In the genomic region with DNA sequence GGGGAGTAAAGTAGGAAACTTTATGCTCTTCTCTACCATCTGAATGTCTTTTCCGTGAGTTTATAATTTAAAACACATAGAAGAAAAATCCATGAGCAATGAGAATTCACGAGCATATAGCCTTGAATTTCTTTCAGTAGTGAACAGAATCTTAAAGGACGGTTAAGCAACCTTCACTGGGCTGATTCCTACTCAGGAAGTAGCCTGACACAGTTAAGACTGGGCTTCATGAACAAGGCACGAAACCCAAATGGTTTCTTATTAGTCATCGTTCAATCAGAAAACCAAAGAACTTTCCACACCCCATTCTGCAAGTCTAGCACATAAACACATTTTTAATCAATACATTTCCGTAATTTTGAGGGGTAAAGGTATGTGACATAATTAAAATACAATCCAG, we compare ENCODE assay signal across 11 cellular contexts.
DNase-seq lines count a peak whose midpoint lies in the region; ATAC-seq and TF ChIP-seq lines count a peak whose summit lies in the region.
"Had no signal": no experiment of that assay in that cellular context is flagged by ENCODE, and none has a peak within 500 bp of the region (broad histone marks: within the 10 kb centered on the region; RNA-seq: fewer than 3 reads in every experiment).

No MANE protein-coding gene starts in this region.

- intact Hi-C loops in CD4-positive, alpha-beta T cell (cut with DNase I, micrococcal nuclease), result no loop called here
- intact Hi-C loops in heart right ventricle (cut with DNase I), result no loop called here

- ATAC-seq in CD4-positive, alpha-beta T cell (ENCODE audit: poor library complexity), result peak; percentile 82
- ATAC-seq in GM19395 (IDR thresholded peaks at IDR 0.05; ENCODE audit: unreplicated experiment) (peak; percentile 61), HG03558 (IDR thresholded peaks at IDR 0.05; ENCODE audit: extremely low read depth, unreplicated experiment) (peak; percentile 54), HG02970 (IDR thresholded peaks at IDR 0.05; ENCODE audit: low FRiP score, unreplicated experiment) (no peak), heart right ventricle (no peak)

- POLR2A ChIA-PET in CD4-positive, alpha-beta T cell (lab: Charles Lee), result no interaction called here

- peaks cover 61% of the 10 kb centered on the region for H3K36me3 Mint-ChIP-seq in CD4-positive, alpha-beta T cell (ENCODE audit: low read depth)

- TF ChIP-seq CTCF in CD4-positive, alpha-beta T cell (IDR thresholded peaks at IDR 0.05), result no peak
- no peak for TF ChIP-seq CTCF in heart right ventricle (IDR thresholded peaks at IDR 0.05)

- H3K4me3 ChIP-seq in adipocyte (ENCODE audit: low read length), result peak overlapping the region; percentile 59
- no peak overlapping the region for H3K4me3 ChIP-seq in heart right ventricle
- H3K4me3 ChIP-seq: colonic mucosa, left ventricle myocardium inferior, SK-N-MC had no signal

- peak overlapping the region; percentile 6 for H3K9ac ChIP-seq in adipocyte (ENCODE audit: low read length)

- peaks cover 12% of the 10 kb centered on the region for H3K4me1 ChIP-seq in adipocyte (ENCODE audit: control insufficient read depth, insufficient read depth, low read length)
- H3K4me1 ChIP-seq in heart right ventricle, result peaks cover 0 to 38% (median 0%) of the 10 kb centered on the region in 9 donors
- H3K4me1 ChIP-seq: colonic mucosa had no signal

- H3K27me3 Mint-ChIP-seq in CD4-positive, alpha-beta T cell, result no peaks in the 10 kb centered on the region

- H3K36me3 ChIP-seq in adipocyte (ENCODE audit: control insufficient read depth, insufficient read depth, low read length, severe bottlenecking) (no peaks in the 10 kb centered on the region), heart right ventricle (no peaks in the 10 kb centered on the region)
- H3K36me3 ChIP-seq: colonic mucosa, left ventricle myocardium inferior had no signal

- WGBS in heart right ventricle, 2 donors, result 85 to 91% methylated on average over 6 of the region's 6 CpGs

- DNase-seq in CD4-positive, alpha-beta T cell, result no peak
- peak; percentile 13 for DNase-seq in adipocyte (ENCODE audit: low read depth)
- no peak for DNase-seq in effector CD4-positive, alpha-beta T cell
- DNase-seq in activated CD8-positive, alpha-beta memory T cell treated with anti-CD3 and anti-CD28 coated beads for 24 hours, result no peak
- no peak for DNase-seq in heart right ventricle
- DNase-seq: colonic mucosa, left ventricle myocardium inferior had no signal

- CTCF ChIA-PET in CD4-positive, alpha-beta T cell (lab: Charles Lee), result interaction anchor here (1.0 kb wide), 1 partner anchor 16 kb away, joined by 3 read pairs; no protein-coding TSS in a partner anchor

- peaks cover under 1% of the 10 kb centered on the region for H3K9me3 Mint-ChIP-seq in CD4-positive, alpha-beta T cell

- H3K27me3 ChIP-seq in CD4-positive, alpha-beta T cell (ENCODE audit: control insufficient read depth, insufficient read depth, low read length), result no peaks in the 10 kb centered on the region
- H3K27me3 ChIP-seq in adipocyte (replicated peaks; ENCODE audit: control insufficient read depth, insufficient read depth, low read length) (no peaks in the 10 kb centered on the region), heart right ventricle (peaks cover 0 to 5% (median 0%) of the 10 kb centered on the region in 7 donors)
- H3K27me3 ChIP-seq: colonic mucosa had no signal

- H3K27ac Mint-ChIP-seq in CD4-positive, alpha-beta T cell, result peak overlapping the region; percentile 82

- no peak overlapping the region for H3K27ac ChIP-seq in CD4-positive, alpha-beta T cell (ENCODE audit: low read depth, low read length)
- H3K27ac ChIP-seq in heart right ventricle, result no peak overlapping the region
- H3K27ac ChIP-seq: colonic mucosa, left ventricle myocardium inferior, SK-N-MC had no signal

- peaks cover 75% of the 10 kb centered on the region for H3K4me1 Mint-ChIP-seq in CD4-positive, alpha-beta T cell (ENCODE audit: low read depth)

- no peaks in the 10 kb centered on the region for H3K9me3 ChIP-seq in CD4-positive, alpha-beta T cell (ENCODE audit: control insufficient read depth, low read length)
- H3K9me3 ChIP-seq in adipocyte (ENCODE audit: control insufficient read depth, low read length) (no peaks in the 10 kb centered on the region), heart right ventricle (no peaks in the 10 kb centered on the region)
- H3K9me3 ChIP-seq: colonic mucosa, left ventricle myocardium inferior had no signal

- peak overlapping the region; percentile 68 for H3K4me3 Mint-ChIP-seq in CD4-positive, alpha-beta T cell

Comparison
In these comparisons a context has a peak if more than half of its experiments do, and no peak if none do; other contexts are left out.
1. ATAC-seq: peak in CD4-positive, alpha-beta T cell (single experiment), GM19395 (single experiment) and HG03558 (single experiment); none in HG02970 (single experiment) and heart right ventricle (0 of 8).